ENCODE assay signal across 21 cellular contexts in genomic region chr15:55515991-55516776, GRCh38. TPM values are rescaled to one million over a fixed set of nuclear protein-coding genes. Genes with fewer than 3 reads are reported as not detected.
DNase-seq lines count a peak whose midpoint lies in the region; ATAC-seq and TF ChIP-seq lines count a peak whose summit lies in the region.
"Had no signal": no experiment of that assay in that cellular context is flagged by ENCODE, and none has a peak within 500 bp of the region (broad histone marks: within the 10 kb centered on the region; RNA-seq: fewer than 3 reads in every experiment).

No MANE protein-coding gene starts in this region.

- no peak overlapping the region for H3K4me3 ChIP-seq in GM23338
- no peak overlapping the region for H3K4me3 ChIP-seq in trophoblast cell (ENCODE audit: low read depth, low read length)
- no peak overlapping the region for H3K4me3 ChIP-seq in MM.1S (ENCODE audit: low read length)
- H3K4me3 ChIP-seq: A549; BLaER1 treated with 17β-estradiol and CSF1 and Interleukin-3, amounts not matched to agents 10 nM and 100 nM had no signal

- no peaks in the 10 kb centered on the region for H3K36me3 ChIP-seq in GM23338 (ENCODE audit: insufficient read depth)
- H3K36me3 ChIP-seq in trophoblast cell (ENCODE audit: control insufficient read depth in 1 of 2, insufficient read depth in 2 of 2, low read length in 2 of 2), result no peaks in the 10 kb centered on the region
- no peaks in the 10 kb centered on the region for H3K36me3 ChIP-seq in MM.1S (replicated peaks; ENCODE audit: insufficient read depth, low read length)
- H3K36me3 ChIP-seq: BE2C; BLaER1 treated with 17β-estradiol and CSF1 and Interleukin-3, amounts not matched to agents 10 nM and 100 nM had no signal

- H4K91ac ChIP-seq in trophoblast cell (ENCODE audit: low read depth, low read length), result no peak overlapping the region

- H3K9ac ChIP-seq in trophoblast cell (ENCODE audit: low read length) (no peak overlapping the region), MM.1S (ENCODE audit: low read length) (no peak overlapping the region)
- H3K9ac ChIP-seq: BLaER1 treated with 17β-estradiol and CSF1 and Interleukin-3, amounts not matched to agents 10 nM and 100 nM had no signal

- no peaks in the 10 kb centered on the region for H3K4me1 ChIP-seq in GM23338 (ENCODE audit: insufficient read depth)
- H3K4me1 ChIP-seq in trophoblast cell (ENCODE audit: control insufficient read depth in 1 of 2, insufficient read depth in 2 of 2, low read length in 2 of 2), result peaks cover 16 to 17% of the 10 kb centered on the region in 2 experiments
- H3K4me1 ChIP-seq in MM.1S (ENCODE audit: low read length), result no peaks in the 10 kb centered on the region
- H3K4me1 ChIP-seq: A549; BE2C; BLaER1 treated with 17β-estradiol and CSF1 and Interleukin-3, amounts not matched to agents 10 nM and 100 nM had no signal

- H3K9me2 ChIP-seq in GM23338 (ENCODE audit: insufficient read depth) (no peaks in the 10 kb centered on the region), MM.1S (replicated peaks; ENCODE audit: insufficient read depth, low read length) (no peaks in the 10 kb centered on the region)

- H3K27ac Mint-ChIP-seq in GM23338, result no peak overlapping the region
- H3K27ac Mint-ChIP-seq: CD14-positive monocyte; CD4-positive, alpha-beta T cell; CD8-positive, alpha-beta memory T cell had no signal

- no peak overlapping the region for H3K4me3 Mint-ChIP-seq in GM23338
- H3K4me3 Mint-ChIP-seq: CD14-positive monocyte; CD4-positive, alpha-beta T cell; CD8-positive, alpha-beta memory T cell had no signal

- peaks cover 1% of the 10 kb centered on the region for H3K27me3 Mint-ChIP-seq in GM23338 (ENCODE audit: insufficient read depth, low read depth, poor library complexity)

- H4K20me1 ChIP-seq in GM23338 (replicated peaks; ENCODE audit: insufficient read depth) (no peaks in the 10 kb centered on the region), MM.1S (ENCODE audit: insufficient read depth, low read length) (no peaks in the 10 kb centered on the region)
- H4K20me1 ChIP-seq: BLaER1 treated with 17β-estradiol and CSF1 and Interleukin-3, amounts not matched to agents 10 nM and 100 nM had no signal

- H3K4me1 Mint-ChIP-seq in GM23338, result peaks cover 2% of the 10 kb centered on the region; the same call in 1 of the 3 replicates
- H3K4me1 Mint-ChIP-seq: CD14-positive monocyte; CD8-positive, alpha-beta memory T cell had no signal

- H2AFZ ChIP-seq in GM23338 (no peak overlapping the region), trophoblast cell (ENCODE audit: insufficient read depth, low read length, poor library complexity) (no peak overlapping the region), MM.1S (ENCODE audit: low read length) (no peak overlapping the region)

- no CpG with 5 or more reads among the region's 12 CpGs for WGBS in trophoblast cell (ENCODE audit: extremely low coverage, insufficient coverage, insufficient read length)

- ATAC-seq in GM23338 (no peak), HG03108 (IDR thresholded peaks at IDR 0.05; ENCODE audit: unreplicated experiment) (no peak)
- ATAC-seq: A549 had no signal

- no peaks in the 10 kb centered on the region for H3K27me3 ChIP-seq in GM23338 (ENCODE audit: insufficient read depth)
- no peaks in the 10 kb centered on the region for H3K27me3 ChIP-seq in trophoblast cell (ENCODE audit: insufficient read depth, low read length)
- no peaks in the 10 kb centered on the region for H3K27me3 ChIP-seq in MM.1S (replicated peaks; ENCODE audit: insufficient read depth, low read length)
- H3K27me3 ChIP-seq: BE2C; BLaER1 treated with 17β-estradiol and CSF1 and Interleukin-3, amounts not matched to agents 10 nM and 100 nM had no signal

- no peaks in the 10 kb centered on the region for H3F3A ChIP-seq in GM23338 (replicated peaks; ENCODE audit: low read depth)
- no peaks in the 10 kb centered on the region for H3F3A ChIP-seq in MM.1S (ENCODE audit: insufficient read depth, low read length)

- no peak overlapping the region for H3K14ac ChIP-seq in trophoblast cell (ENCODE audit: low read length)

- H4K8ac ChIP-seq in trophoblast cell (ENCODE audit: low read depth, low read length), result no peak overlapping the region

- no peak overlapping the region for H3K4me2 ChIP-seq in GM23338
- H3K4me2 ChIP-seq in trophoblast cell (ENCODE audit: low read length), result no peak overlapping the region
- no peak overlapping the region for H3K4me2 ChIP-seq in MM.1S (ENCODE audit: low read depth, low read length)
- H3K4me2 ChIP-seq: A549; BLaER1 treated with 17β-estradiol and CSF1 and Interleukin-3, amounts not matched to agents 10 nM and 100 nM had no signal

- no peak overlapping the region for H3K23ac ChIP-seq in trophoblast cell (ENCODE audit: low read length)

- H3K27ac ChIP-seq in GM23338 (ENCODE audit: low read depth) (no peak overlapping the region), trophoblast cell (ENCODE audit: low read depth, low read length) (no peak overlapping the region), MM.1S (ENCODE audit: low read length) (no peak overlapping the region)
- H3K27ac ChIP-seq: A549; BLaER1 treated with 17β-estradiol and CSF1 and Interleukin-3, amounts not matched to agents 10 nM and 100 nM had no signal

- H3K9me3 Mint-ChIP-seq in GM23338, result peaks cover 3% of the 10 kb centered on the region; the same call in 1 of the 3 replicates

- H3K79me2 ChIP-seq in GM23338 (replicated peaks; ENCODE audit: insufficient read depth), result no peaks in the 10 kb centered on the region
- no peaks in the 10 kb centered on the region for H3K79me2 ChIP-seq in trophoblast cell (ENCODE audit: control insufficient read depth, insufficient read depth, low read length, poor library complexity)
- H3K79me2 ChIP-seq in MM.1S (ENCODE audit: low read length), result no peaks in the 10 kb centered on the region

- H2BK5ac ChIP-seq in trophoblast cell (ENCODE audit: low read depth, low read length, poor library complexity), result no peak overlapping the region

- no peak overlapping the region for H3K18ac ChIP-seq in trophoblast cell (ENCODE audit: low read length)

- H4K12ac ChIP-seq in trophoblast cell (ENCODE audit: low read depth, low read length), result no peak overlapping the region

- H2BK120ac ChIP-seq in trophoblast cell (ENCODE audit: insufficient read depth, low read length, poor library complexity), result no peak overlapping the region

- peak; percentile 31 for DNase-seq in GM23338 (ENCODE audit: low spot score)
- peak; percentile 69 for DNase-seq in islet precursor cell
- DNase-seq in trophoblast cell, result peak; percentile 75 to 92
- DNase-seq in medulla oblongata (ENCODE audit: extremely low spot score), result no peak
- no peak for DNase-seq in MM.1S
- DNase-seq: 8988T; ACHN; AML-193; BE2C; CD4-positive, alpha-beta T cell; CD8-positive, alpha-beta memory T cell; DMS 273 treated with DMSO at 0.1 percent for 48 hours; DMS79; EL; GF-D8; H7; HCEC 1CT had no signal

- no peak overlapping the region for H2AK5ac ChIP-seq in trophoblast cell (ENCODE audit: low read length)

- no peak overlapping the region for H3K4ac ChIP-seq in trophoblast cell (ENCODE audit: low read depth, low read length)

- peaks cover 4% of the 10 kb centered on the region for H3K79me1 ChIP-seq in trophoblast cell (ENCODE audit: low read length)

- H3K36me3 Mint-ChIP-seq in GM23338 (ENCODE audit: low read depth), result no peaks in the 10 kb centered on the region
- H3K36me3 Mint-ChIP-seq: CD14-positive monocyte; CD8-positive, alpha-beta memory T cell had no signal

- no peaks in the 10 kb centered on the region for H3K9me3 ChIP-seq in trophoblast cell (ENCODE audit: insufficient read depth, low read depth, low read length)
- no peaks in the 10 kb centered on the region for H3K9me3 ChIP-seq in MM.1S (replicated peaks; ENCODE audit: insufficient read depth, low read length)
- H3K9me3 ChIP-seq: A549, BE2C had no signal

- TF ChIP-seq CTCF in GM23338 (conservative IDR thresholded peaks at IDR 0.05; ENCODE audit: low read depth in 2 of 2), result no peak
- TF ChIP-seq CTCF in MM.1S (IDR thresholded peaks at IDR 0.05; ENCODE audit: low read length), result no peak

- no peak overlapping the region for H2BK12ac ChIP-seq in trophoblast cell (ENCODE audit: low read length)

TF ChIP-seq in GM23338, 12 proteins besides CTCF, POLR2A, EP300 and RAD21 (continues in another document):
- TF ChIP-seq CREB1 (CRISPR knock-in tag; IDR thresholded peaks at IDR 0.05; ENCODE audit: low read depth), result no peak

RNA-seq across cellular contexts. Expression of gene DNAAF4, which starts 8.2 kb away (rescaled TPM):
- 3.2 and 5.0 TPM in 2 replicates for total RNA-seq in GM23338 (2014; rRNA removed; shearing (Covaris generic))
- polyA plus RNA-seq in GM23338 (2016; fragmentation: Nextera tagmentation; extraction: Ambion mirVana), result 12.6 and 13.9 TPM in 2 replicates
- 2.6 and 2.7 TPM in 2 replicates for polyA plus RNA-seq in trophoblast cell (2013)
- polyA plus RNA-seq: CD8-positive, alpha-beta memory T cell had no signal

Comparison
In these comparisons a context has a peak if more than half of its experiments do, and no peak if none do; other contexts are left out.
1. DNase-seq: peak in GM23338 (single experiment), islet precursor cell (single experiment) and trophoblast cell (2 of 2); none in medulla oblongata (single experiment) and MM.1S (single experiment).